Comparison of ENCODE assay signal across 8 cellular contexts in genomic region chr3:49357141-49357465, GRCh38. TPM values are rescaled to one million over a fixed set of nuclear protein-coding genes. Genes with fewer than 3 reads are reported as not detected.
DNase-seq lines count a peak whose midpoint lies in the region; ATAC-seq and TF ChIP-seq lines count a peak whose summit lies in the region.
"Not testable (repeated sequence)": the region's sequence is repeated elsewhere in the genome, so short reads cannot be mapped to it uniquely, and the experiment has no call there.

No MANE protein-coding gene starts in this region.

- not testable (repeated sequence) for H3K27me3 ChIP-seq in CD4-positive, CD25-positive, alpha-beta regulatory T cell (ENCODE audit: control insufficient read depth, insufficient read depth, low read length); adipocyte (replicated peaks; ENCODE audit: control insufficient read depth, insufficient read depth, low read length); kidney epithelial cell (ENCODE audit: control insufficient read depth, insufficient read depth, low read length); osteoblast (ENCODE audit: insufficient read depth, low read length); thoracic aorta (replicated peaks; ENCODE audit: insufficient read depth)

- H3K9ac ChIP-seq in adipocyte (ENCODE audit: low read length) = peak overlapping the region; percentile 95

- H3K9me3 ChIP-seq in CD4-positive, CD25-positive, alpha-beta regulatory T cell (ENCODE audit: control insufficient read depth in 2 of 2, low read length in 2 of 2); adipocyte (ENCODE audit: control insufficient read depth, low read length); osteoblast (ENCODE audit: low read depth, low read length); thoracic aorta: not testable (repeated sequence)

- H3K4me3 Mint-ChIP-seq in CD4-positive, CD25-positive, alpha-beta regulatory T cell = peak overlapping the region; percentile 89 to 97 (median 95)
- peak overlapping the region; percentile 87 to 98 (median 95) for H3K4me3 Mint-ChIP-seq in T-cell
- peak overlapping the region; percentile 98 for H3K4me3 Mint-ChIP-seq in endothelial cell (ENCODE audit: unreplicated experiment)

- POLR2A ChIA-PET in T-cell (lab: Charles Lee) = interaction anchor here (0.6 to 0.9 kb wide), 2 partner anchors 17 to 23 kb away, joined by 4 to 5 read pairs; partner anchors contain the start of gene USP4 (in 1 of the 2)

- peaks cover 34% of the 10 kb centered on the region for H3K4me1 ChIP-seq in CD4-positive, CD25-positive, alpha-beta regulatory T cell (ENCODE audit: control insufficient read depth, insufficient read depth, low read length, poor library complexity, severe bottlenecking)
- H3K4me1 ChIP-seq in adipocyte (ENCODE audit: control insufficient read depth, insufficient read depth, low read length) (peaks cover 44% of the 10 kb centered on the region), osteoblast (ENCODE audit: insufficient read depth, low read length) (peaks cover 46% of the 10 kb centered on the region), thoracic aorta (ENCODE audit: control insufficient read depth in 1 of 2, low read depth in 2 of 2) (peaks cover 8 to 39% of the 10 kb centered on the region in 2 donors)

- H3K27ac ChIP-seq in CD4-positive, CD25-positive, alpha-beta regulatory T cell (ENCODE audit: insufficient read depth, low read length, poor library complexity, severe bottlenecking) = peak overlapping the region; percentile 83
- H3K27ac ChIP-seq in osteoblast (ENCODE audit: low read depth, low read length) (peak overlapping the region; percentile 89), thoracic aorta (peak overlapping the region; percentile 89 to 96)

- not testable (repeated sequence) for H3K27me3 Mint-ChIP-seq in CD4-positive, CD25-positive, alpha-beta regulatory T cell; T-cell
- H3K27me3 Mint-ChIP-seq in endothelial cell (ENCODE audit: unreplicated experiment) = peaks cover 20% of the 10 kb centered on the region

- CTCF ChIA-PET in T-cell (lab: Charles Lee) = interaction anchor here (0.6 to 3.3 kb wide), 2 partner anchors 17 to 30 kb away, joined by 6 to 13 read pairs; partner anchors contain the start of gene USP4 (in 1 of the 2)

- not testable (repeated sequence) for H3K9me3 Mint-ChIP-seq in CD4-positive, CD25-positive, alpha-beta regulatory T cell; T-cell; endothelial cell (ENCODE audit: unreplicated experiment)

- peak; percentile 22 to 25 for ATAC-seq in CD4-positive, CD25-positive, alpha-beta regulatory T cell (ENCODE audit: low read depth in 2 of 2)
- ATAC-seq in HG03439 (IDR thresholded peaks at IDR 0.05; ENCODE audit: unreplicated experiment) = peak; percentile 3
- ATAC-seq in T-cell (replicated peaks in 1 of 4) = peak; percentile 4 to 48 (median 13)
- ATAC-seq in thoracic aorta (ENCODE audit: insufficient number of reproducible peaks, low FRiP score, low read depth) = not testable (repeated sequence)

- peaks cover 12% of the 10 kb centered on the region for H3K36me3 Mint-ChIP-seq in CD4-positive, CD25-positive, alpha-beta regulatory T cell
- H3K36me3 Mint-ChIP-seq in T-cell (peaks cover 28% of the 10 kb centered on the region), endothelial cell (ENCODE audit: low read depth, unreplicated experiment) (peaks cover 38% of the 10 kb centered on the region)

- H2AFZ ChIP-seq in osteoblast (ENCODE audit: low read length) = not testable (repeated sequence)

- peak overlapping the region; percentile 93 to 97 (median 95) for H3K27ac Mint-ChIP-seq in CD4-positive, CD25-positive, alpha-beta regulatory T cell
- H3K27ac Mint-ChIP-seq in T-cell (peak overlapping the region; percentile 93 to 95), endothelial cell (ENCODE audit: unreplicated experiment) (peak overlapping the region; percentile 94)

- peak; percentile 3 to 33 (median 32) for DNase-seq in CD4-positive, CD25-positive, alpha-beta regulatory T cell
- DNase-seq in T-cell = peak in 23 of 34 experiments; percentile 6 to 54 (median 24)
- not testable (repeated sequence) for DNase-seq in adipocyte (ENCODE audit: low read depth); endothelial cell (ENCODE audit: low spot score); kidney epithelial cell (ENCODE audit: low read depth); osteoblast (ENCODE audit: insufficient read length, low spot score, missing footprints); thoracic aorta (ENCODE audit: low spot score)

- H3K79me2 ChIP-seq in osteoblast (ENCODE audit: insufficient read depth, low read length) = peaks cover 38% of the 10 kb centered on the region

- peaks cover 12% of the 10 kb centered on the region for H4K20me1 ChIP-seq in osteoblast (ENCODE audit: insufficient read depth, low read length)

- not testable (repeated sequence) for TF ChIP-seq CTCF in endothelial cell (IDR thresholded peaks at IDR 0.05; ENCODE audit: unreplicated experiment); kidney epithelial cell (IDR thresholded peaks at IDR 0.05; ENCODE audit: insufficient read depth, low read length, poor library complexity, severe bottlenecking); osteoblast (IDR thresholded peaks at IDR 0.05; ENCODE audit: extremely low read depth, low read depth, low read length); thoracic aorta (IDR thresholded peaks at IDR 0.05)

- H3K4me2 ChIP-seq in osteoblast (ENCODE audit: insufficient read depth, low read length) = peak overlapping the region; percentile 87

- peaks cover 21% of the 10 kb centered on the region for H3K36me3 ChIP-seq in CD4-positive, CD25-positive, alpha-beta regulatory T cell (ENCODE audit: control insufficient read depth, insufficient read depth, low read length)
- H3K36me3 ChIP-seq in adipocyte (ENCODE audit: control insufficient read depth, insufficient read depth, low read length, severe bottlenecking) (peaks cover 42% of the 10 kb centered on the region), osteoblast (ENCODE audit: insufficient read depth, low read length) (peaks cover 49% of the 10 kb centered on the region), thoracic aorta (peaks cover 25% of the 10 kb centered on the region)
- not testable (repeated sequence) for H3K36me3 ChIP-seq in kidney epithelial cell (ENCODE audit: control insufficient read depth, insufficient read depth, low read length)

- H3K4me3 ChIP-seq in CD4-positive, CD25-positive, alpha-beta regulatory T cell (ENCODE audit: low read depth, low read length) = peak overlapping the region; percentile 82
- H3K4me3 ChIP-seq in adipocyte (ENCODE audit: low read length) (peak overlapping the region; percentile 94), kidney epithelial cell (ENCODE audit: low read depth, low read length) (peak overlapping the region; percentile 61), osteoblast (ENCODE audit: insufficient read depth, low read length) (peak overlapping the region; percentile 79), thoracic aorta (peak overlapping the region; percentile 89)

- H3K4me1 Mint-ChIP-seq in CD4-positive, CD25-positive, alpha-beta regulatory T cell = peaks cover under 1 to 41% (median 27%) of the 10 kb centered on the region in 4 donors
- peaks cover 23 to 42% (median 30%) of the 10 kb centered on the region in 3 donors for H3K4me1 Mint-ChIP-seq in T-cell
- H3K4me1 Mint-ChIP-seq in endothelial cell (ENCODE audit: unreplicated experiment) = peaks cover 35% of the 10 kb centered on the region

RNA-seq across cellular contexts. Expression of gene GPX1, which starts 1.1 kb away (rescaled TPM):
- 74.1 TPM for total RNA-seq in CD4-positive, CD25-positive, alpha-beta regulatory T cell
- polyA plus RNA-seq in CD4-positive, CD25-positive, alpha-beta regulatory T cell = 100 to 1,000 TPM; 238 to 304 (median 244) TPM
- total RNA-seq in T-cell (10 to 100 TPM; 45.1 to 87.5 (median 73.8) TPM), endothelial cell (ENCODE audit: unreplicated experiment) (374 TPM), kidney epithelial cell (422 and 502 TPM in 2 replicates), osteoblast (174 and 183 TPM in 2 replicates), thoracic aorta (100 to 1,000 TPM; 187 to 319 TPM)

RNA-seq across cellular contexts. Expression of gene USP4, which starts 17.2 kb away (rescaled TPM):
- total RNA-seq in CD4-positive, CD25-positive, alpha-beta regulatory T cell = 122 TPM
- polyA plus RNA-seq in CD4-positive, CD25-positive, alpha-beta regulatory T cell = 10 to 100 TPM; 58.2 to 64.7 (median 59.3) TPM
- total RNA-seq in T-cell (100 to 1,000 TPM; 101 to 107 (median 103) TPM), endothelial cell (ENCODE audit: unreplicated experiment) (55.0 TPM), kidney epithelial cell (17.4 and 24.1 TPM in 2 replicates), osteoblast (20.3 and 22.1 TPM in 2 replicates), thoracic aorta (10 to 100 TPM; 41.2 to 74.1 TPM)

RNA-seq across cellular contexts. Expression of gene RHOA, which starts 54.7 kb away (rescaled TPM):
- total RNA-seq in CD4-positive, CD25-positive, alpha-beta regulatory T cell = 319 TPM
- polyA plus RNA-seq in CD4-positive, CD25-positive, alpha-beta regulatory T cell = 100 to 1,000 TPM; 602 to 818 (median 680) TPM
- total RNA-seq in T-cell = 100 to 1,000 TPM; 247 to 279 (median 269) TPM
- 583 TPM for total RNA-seq in endothelial cell (ENCODE audit: unreplicated experiment)
- 400 and 501 TPM in 2 replicates for total RNA-seq in kidney epithelial cell
- total RNA-seq in osteoblast = 860 and 899 TPM in 2 replicates
- 100 to 1,000 TPM; 524 to 630 TPM for total RNA-seq in thoracic aorta

RNA-seq across cellular contexts. Expression of gene TCTA, which starts 55.1 kb away (rescaled TPM):
- 27.6 TPM for total RNA-seq in CD4-positive, CD25-positive, alpha-beta regulatory T cell
- polyA plus RNA-seq in CD4-positive, CD25-positive, alpha-beta regulatory T cell = 10 to 100 TPM; 33.5 to 39.7 (median 34.1) TPM
- total RNA-seq in T-cell (10 to 100 TPM; 22.8 to 38.2 (median 34.3) TPM), endothelial cell (ENCODE audit: unreplicated experiment) (17.3 TPM), kidney epithelial cell (16.0 and 17.4 TPM in 2 replicates), osteoblast (35.8 and 37.4 TPM in 2 replicates), thoracic aorta (10 to 100 TPM; 25.7 to 32.4 TPM)
